ENCODE assay signal across 19 cellular contexts in genomic region chr10:113424304-113424721, GRCh38.
DNase-seq lines count a peak whose midpoint lies in the region; ATAC-seq, FAIRE-seq and TF ChIP-seq lines count a peak whose summit lies in the region.
"Had no signal": no experiment of that assay in that cellular context is flagged by ENCODE, and none has a peak within 500 bp of the region (broad histone marks: within the 10 kb centered on the region; RNA-seq: fewer than 3 reads in every experiment).

No MANE protein-coding gene starts in this region.

- no peak overlapping the region for H3K14ac ChIP-seq in mesenchymal stem cell (ENCODE audit: low read length in 2 of 2)

- H4K8ac ChIP-seq in mesenchymal stem cell (ENCODE audit: low read length), result no peak overlapping the region

- no peak overlapping the region for H3K23ac ChIP-seq in mesenchymal stem cell (ENCODE audit: low read length in 2 of 2)

- ATAC-seq in GM21619 (IDR thresholded peaks at IDR 0.05; ENCODE audit: unreplicated experiment) (no peak), GM21723 (IDR thresholded peaks at IDR 0.05; ENCODE audit: unreplicated experiment) (no peak)
- no peak for ATAC-seq in stimulated activated effector memory CD8-positive, alpha-beta T cell treated with anti-CD3 and anti-CD28 coated beads, Interleukin-12 subunit alpha, Interleukin-12 subunit beta, amount 100 ng/mL, for 72 hours

- FAIRE-seq in astrocyte (lab: Jason Lieb, UNC), result peak; percentile 50
- FAIRE-seq: H54 had no signal

- H3K4me1 ChIP-seq in astrocyte (ENCODE audit: insufficient read depth, low read length) (no peaks in the 10 kb centered on the region), mesenchymal stem cell (ENCODE audit: control insufficient read depth, insufficient read depth, low read depth, low read length) (peaks cover 5% of the 10 kb centered on the region), subcutaneous abdominal adipose tissue (ENCODE audit: control insufficient read depth in 5 of 5, insufficient read depth in 5 of 5, low read length in 5 of 5) (peaks cover 2 to 24% (median 19%) of the 10 kb centered on the region in 5 donors)
- H3K4me1 ChIP-seq: BLaER1 had no signal

- 73% methylated on average over 9 of the region's 9 CpGs for WGBS in mesenchymal stem cell

- no peaks in the 10 kb centered on the region for H3K36me3 Mint-ChIP-seq in astrocyte (ENCODE audit: low read depth, unreplicated experiment)
- H3K36me3 Mint-ChIP-seq in stimulated activated effector memory CD8-positive, alpha-beta T cell treated with anti-CD3 and anti-CD28 coated beads, Interleukin-12 subunit alpha, Interleukin-12 subunit beta, amount 100 ng/mL, for 72 hours, result no peaks in the 10 kb centered on the region

- H3K4me2 ChIP-seq in astrocyte (ENCODE audit: low read length), result no peak overlapping the region
- no peak overlapping the region for H3K4me2 ChIP-seq in mesenchymal stem cell (ENCODE audit: low read length, poor library complexity, severe bottlenecking)
- H3K4me2 ChIP-seq: BLaER1 had no signal

- peaks cover 3% of the 10 kb centered on the region for H3K9me3 Mint-ChIP-seq in astrocyte (ENCODE audit: unreplicated experiment)
- peaks cover 6% of the 10 kb centered on the region for H3K9me3 Mint-ChIP-seq in stimulated activated effector memory CD8-positive, alpha-beta T cell treated with anti-CD3 and anti-CD28 coated beads, Interleukin-12 subunit alpha, Interleukin-12 subunit beta, amount 100 ng/mL, for 72 hours

- H3K4me3 Mint-ChIP-seq in astrocyte (ENCODE audit: unreplicated experiment), result no peak overlapping the region
- no peak overlapping the region for H3K4me3 Mint-ChIP-seq in stimulated activated effector memory CD8-positive, alpha-beta T cell treated with anti-CD3 and anti-CD28 coated beads, Interleukin-12 subunit alpha, Interleukin-12 subunit beta, amount 100 ng/mL, for 72 hours

- no peak for TF ChIP-seq CTCF in astrocyte (IDR thresholded peaks at IDR 0.05; ENCODE audit: insufficient read depth, low read depth, low read length)

- DNase-seq in AG20443 (ENCODE audit: low spot score) (peak; percentile 64), astrocyte (ENCODE audit: low read depth) (no peak), mesenchymal stem cell (no peak)
- DNase-seq in stimulated activated effector memory CD8-positive, alpha-beta T cell treated with anti-CD3 and anti-CD28 coated beads, Interleukin-12 subunit alpha, Interleukin-12 subunit beta, amount 100 ng/mL, for 72 hours (ENCODE audit: low spot score in 2 of 2), result no peak
- DNase-seq: ACHN, DMS 273 treated with DMSO at 0.1 percent for 48 hours, EL, KG1, NCI-H1092 treated with DMSO at 0.1 percent for 48 hours, NCI-H1694, NCI-H345, NCI-H526 treated with DMSO at 0.1 percent for 48 hours, OCI-M1, RPMI8226 had no signal

- H3K9me3 ChIP-seq in astrocyte (ENCODE audit: insufficient read depth, low read depth, low read length) (no peaks in the 10 kb centered on the region), mesenchymal stem cell (ENCODE audit: control insufficient read depth, low read length) (peaks cover 16% of the 10 kb centered on the region), subcutaneous abdominal adipose tissue (ENCODE audit: control insufficient read depth in 5 of 5, low read length in 5 of 5) (peaks cover 7 to 20% (median 15%) of the 10 kb centered on the region in 5 donors)

- H3K79me2 ChIP-seq in astrocyte (ENCODE audit: insufficient read depth, low read length), result no peaks in the 10 kb centered on the region

- H4K20me1 ChIP-seq in astrocyte (ENCODE audit: insufficient read depth, low read length), result no peaks in the 10 kb centered on the region
- H4K20me1 ChIP-seq: BLaER1 had no signal

- H2BK120ac ChIP-seq in mesenchymal stem cell (ENCODE audit: low read depth, low read length), result no peak overlapping the region

- H3K27ac ChIP-seq in astrocyte (ENCODE audit: low read depth, low read length), result no peak overlapping the region
- no peak overlapping the region for H3K27ac ChIP-seq in mesenchymal stem cell (ENCODE audit: low read length, poor library complexity, severe bottlenecking)
- H3K27ac ChIP-seq in subcutaneous abdominal adipose tissue (ENCODE audit: low read depth, low read length), result peak overlapping the region; percentile 25
- H3K27ac ChIP-seq: BLaER1 had no signal

- no peak overlapping the region for H3K27ac Mint-ChIP-seq in astrocyte (ENCODE audit: unreplicated experiment)
- H3K27ac Mint-ChIP-seq in stimulated activated effector memory CD8-positive, alpha-beta T cell treated with anti-CD3 and anti-CD28 coated beads, Interleukin-12 subunit alpha, Interleukin-12 subunit beta, amount 100 ng/mL, for 72 hours, result no peak overlapping the region

- no peak overlapping the region for H2BK12ac ChIP-seq in mesenchymal stem cell (ENCODE audit: low read length in 2 of 2)

- H3K4me1 Mint-ChIP-seq in astrocyte (ENCODE audit: low read depth, unreplicated experiment), result peaks cover 3% of the 10 kb centered on the region
- H3K4me1 Mint-ChIP-seq in stimulated activated effector memory CD8-positive, alpha-beta T cell treated with anti-CD3 and anti-CD28 coated beads, Interleukin-12 subunit alpha, Interleukin-12 subunit beta, amount 100 ng/mL, for 72 hours, result no peaks in the 10 kb centered on the region

- no peaks in the 10 kb centered on the region for H3K79me1 ChIP-seq in mesenchymal stem cell (replicated peaks; ENCODE audit: low read length, poor library complexity, severe bottlenecking)

- no peak overlapping the region for H2AK5ac ChIP-seq in mesenchymal stem cell (ENCODE audit: low read length, severe bottlenecking)

- H3K4me3 ChIP-seq in astrocyte (ENCODE audit: insufficient read depth, low read depth, low read length), result no peak overlapping the region
- peak overlapping the region in 1 of 2 experiments; percentile 45 for H3K4me3 ChIP-seq in mesenchymal stem cell (ENCODE audit: insufficient read depth in 1 of 2, low read depth in 1 of 2, low read length in 2 of 2)
- H3K4me3 ChIP-seq in subcutaneous abdominal adipose tissue (ENCODE audit: low read depth in 1 of 5, low read length in 5 of 5), result no peak overlapping the region
- H3K4me3 ChIP-seq: BLaER1 had no signal

- H3K9ac ChIP-seq in astrocyte (ENCODE audit: low read length) (no peak overlapping the region), mesenchymal stem cell (ENCODE audit: low read length) (peak overlapping the region; percentile 5), subcutaneous abdominal adipose tissue (ENCODE audit: low read length in 5 of 5) (no peak overlapping the region)
- H3K9ac ChIP-seq: BLaER1 had no signal

- no peak overlapping the region for H2BK15ac ChIP-seq in mesenchymal stem cell (ENCODE audit: low read depth, poor library complexity, severe bottlenecking)

- no peak overlapping the region for H2AFZ ChIP-seq in astrocyte (ENCODE audit: low read depth, low read length)
- no peak overlapping the region for H2AFZ ChIP-seq in mesenchymal stem cell (ENCODE audit: low read depth, low read length)

- no peaks in the 10 kb centered on the region for H3K36me3 ChIP-seq in astrocyte (ENCODE audit: insufficient read depth, low read length)
- no peaks in the 10 kb centered on the region for H3K36me3 ChIP-seq in mesenchymal stem cell (ENCODE audit: control insufficient read depth in 1 of 2, insufficient read depth in 2 of 2, low read depth in 1 of 2, low read length in 2 of 2)
- no peaks in the 10 kb centered on the region for H3K36me3 ChIP-seq in subcutaneous abdominal adipose tissue (ENCODE audit: control insufficient read depth in 5 of 5, insufficient read depth in 5 of 5, low read length in 5 of 5)
- H3K36me3 ChIP-seq: BLaER1 had no signal

- H3K27me3 ChIP-seq in astrocyte (ENCODE audit: insufficient read depth, low read length), result peaks cover 2% of the 10 kb centered on the region
- peaks cover 0 to 5% of the 10 kb centered on the region in 2 experiments for H3K27me3 ChIP-seq in mesenchymal stem cell (ENCODE audit: control insufficient read depth in 1 of 2, insufficient read depth in 1 of 2, low read length in 2 of 2)
- no peaks in the 10 kb centered on the region for H3K27me3 ChIP-seq in subcutaneous abdominal adipose tissue (ENCODE audit: control insufficient read depth in 5 of 5, insufficient read depth in 4 of 5, low read length in 5 of 5)
- H3K27me3 ChIP-seq: BLaER1 had no signal

- H3K27me3 Mint-ChIP-seq in astrocyte (ENCODE audit: low read depth, unreplicated experiment), result peaks cover 21% of the 10 kb centered on the region

- no peak overlapping the region for H3K18ac ChIP-seq in mesenchymal stem cell (ENCODE audit: low read depth in 1 of 2, low read length in 2 of 2)

- H3K4ac ChIP-seq in mesenchymal stem cell (ENCODE audit: low read depth in 1 of 2, low read length in 2 of 2), result no peak overlapping the region

- no peak overlapping the region for H2BK5ac ChIP-seq in mesenchymal stem cell (ENCODE audit: low read depth, low read length, poor library complexity, severe bottlenecking)

- H4K91ac ChIP-seq in mesenchymal stem cell (ENCODE audit: low read length), result no peak overlapping the region
